Comparison of ENCODE assay signal across 1 cellular context in the genomic region with DNA sequence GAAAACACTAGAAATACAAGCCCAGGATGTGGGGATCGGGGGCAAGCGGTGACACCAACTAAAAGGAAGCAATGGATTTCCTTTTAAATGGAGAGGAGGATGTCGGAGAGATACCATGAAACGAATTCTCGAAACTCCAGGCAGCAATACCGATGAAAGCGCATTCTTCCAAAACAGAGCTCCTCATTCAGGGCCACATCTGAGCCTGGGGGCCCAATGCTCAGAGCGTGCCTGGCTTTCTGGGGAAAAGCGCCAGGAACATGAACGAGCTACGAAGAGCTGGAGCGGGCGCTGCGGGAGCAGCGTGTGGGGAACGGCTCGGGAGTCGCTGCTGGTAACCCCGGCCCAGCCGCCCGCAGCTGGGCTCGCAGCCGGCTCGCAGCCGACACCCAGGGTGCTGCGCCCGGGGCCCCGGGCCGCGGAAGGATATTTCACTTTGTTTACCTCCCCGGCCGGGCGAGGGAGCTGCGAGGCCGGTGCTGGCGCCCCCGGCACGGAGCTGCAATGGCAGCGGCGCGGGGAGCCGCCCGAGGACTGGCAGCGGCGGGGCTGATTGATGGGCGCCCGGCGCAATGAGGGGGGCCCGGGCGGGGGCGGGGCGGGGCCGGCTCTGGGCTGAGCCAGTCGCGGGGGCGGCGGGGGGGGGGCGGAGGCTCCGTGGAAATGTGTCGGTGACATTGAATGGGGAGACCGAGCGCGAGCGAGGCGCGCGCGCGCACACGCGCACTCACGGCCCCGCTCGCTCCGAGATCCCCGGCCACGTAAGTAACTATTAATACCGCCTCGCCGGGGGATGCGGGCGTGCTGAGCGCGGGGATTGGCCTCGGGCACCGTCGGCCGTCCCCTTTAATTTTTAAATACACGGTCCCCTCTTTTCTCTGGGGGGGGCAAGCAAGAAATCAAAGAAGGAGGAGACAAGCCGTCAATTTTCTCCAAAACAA.
A peak's percentile ranks its signal among the peaks of the same experiment; 100 is the strongest.
TF ChIP-seq lines count a peak whose summit lies in the region.

A gene (plus strand): TSS at position 687 of the 941 bp plus-strand sequence. CDS start 1,372 bp downstream, outside the sequence.

TF ChIP-seq in K562, 482 proteins besides CTCF, POLR2A, EP300 and RAD21 (continued from another document and continues in another):
- TF ChIP-seq, protein P1, sequence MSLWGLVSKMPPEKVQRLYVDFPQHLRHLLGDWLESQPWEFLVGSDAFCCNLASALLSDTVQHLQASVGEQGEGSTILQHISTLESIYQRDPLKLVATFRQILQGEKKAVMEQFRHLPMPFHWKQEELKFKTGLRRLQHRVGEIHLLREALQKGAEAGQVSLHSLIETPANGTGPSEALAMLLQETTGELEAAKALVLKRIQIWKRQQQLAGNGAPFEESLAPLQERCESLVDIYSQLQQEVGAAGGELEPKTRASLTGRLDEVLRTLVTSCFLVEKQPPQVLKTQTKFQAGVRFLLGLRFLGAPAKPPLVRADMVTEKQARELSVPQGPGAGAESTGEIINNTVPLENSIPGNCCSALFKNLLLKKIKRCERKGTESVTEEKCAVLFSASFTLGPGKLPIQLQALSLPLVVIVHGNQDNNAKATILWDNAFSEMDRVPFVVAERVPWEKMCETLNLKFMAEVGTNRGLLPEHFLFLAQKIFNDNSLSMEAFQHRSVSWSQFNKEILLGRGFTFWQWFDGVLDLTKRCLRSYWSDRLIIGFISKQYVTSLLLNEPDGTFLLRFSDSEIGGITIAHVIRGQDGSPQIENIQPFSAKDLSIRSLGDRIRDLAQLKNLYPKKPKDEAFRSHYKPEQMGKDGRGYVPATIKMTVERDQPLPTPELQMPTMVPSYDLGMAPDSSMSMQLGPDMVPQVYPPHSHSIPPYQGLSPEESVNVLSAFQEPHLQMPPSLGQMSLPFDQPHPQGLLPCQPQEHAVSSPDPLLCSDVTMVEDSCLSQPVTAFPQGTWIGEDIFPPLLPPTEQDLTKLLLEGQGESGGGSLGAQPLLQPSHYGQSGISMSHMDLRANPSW (CRISPR knock-in tag; IDR thresholded peaks at IDR 0.05) = no peak
- TF ChIP-seq TBP (optimal IDR thresholded peaks at IDR 0.05; ENCODE audit: low read depth, low read length) (peak; percentile 77), GTF2A2 (tag; IDR thresholded peaks at IDR 0.05) (no peak), NFXL1 (CRISPR knock-in tag; IDR thresholded peaks at IDR 0.05) (no peak), LEF1 (IDR thresholded peaks at IDR 0.05) (no peak), HDAC8 (tag; IDR thresholded peaks at IDR 0.05) (no peak), CBX2 (IDR thresholded peaks at IDR 0.05; ENCODE audit: insufficient read depth, low read length, poor library complexity, severe bottlenecking) (no peak), MEIS2 (IDR thresholded peaks at IDR 0.05; ENCODE audit: partially characterized antibody) (peak; percentile 42), FIP1L1 (IDR thresholded peaks at IDR 0.05; ENCODE audit: low read depth, low read length, poor library complexity, severe bottlenecking) (no peak), SMAD4 (CRISPR knock-in tag; conservative IDR thresholded peaks at IDR 0.05) (no peak; the same call in 1 of the 2 replicates), RBM39 (optimal IDR thresholded peaks at IDR 0.05; ENCODE audit: low read depth, low read length) (no peak), MEF2D (tag; conservative IDR thresholded peaks at IDR 0.05; ENCODE audit: low read depth) (no peak), POLR2AphosphoS5 (IDR thresholded peaks at IDR 0.05; ENCODE audit: control insufficient read depth, insufficient read depth, low read depth, low read length) (peak; percentile 67), KDM2B (CRISPR knock-in tag; IDR thresholded peaks at IDR 0.05) (0 out of 2 replicates have a peak, but pooled peaks have one; percentile 73), TBL1XR1 (IDR thresholded peaks at IDR 0.05; ENCODE audit: low read length in 2 of 2) (no peak), GTF2E2 (tag; IDR thresholded peaks at IDR 0.05) (no peak), KLF6 (CRISPR knock-in tag; IDR thresholded peaks at IDR 0.05; ENCODE audit: borderline replicate concordance) (no peak), BRD4 (IDR thresholded peaks at IDR 0.05) (no peak), ZSCAN32 (CRISPR knock-in tag; IDR thresholded peaks at IDR 0.05) (no peak), ZNF140 (CRISPR knock-in tag; IDR thresholded peaks at IDR 0.05) (no peak), SUPT5H (IDR thresholded peaks at IDR 0.05) (peak; percentile 60), CREB1 (IDR thresholded peaks at IDR 0.05) (0 out of 2 replicates have a peak, but pooled peaks have one; percentile 38), CREB1 (CRISPR knock-in tag; IDR thresholded peaks at IDR 0.05) (no peak), SNRNP70 (optimal IDR thresholded peaks at IDR 0.05; ENCODE audit: low read depth, low read length) (no peak), HSF4 (CRISPR knock-in tag; IDR thresholded peaks at IDR 0.05; ENCODE audit: borderline replicate concordance) (no peak), FOXK2 (conservative IDR thresholded peaks at IDR 0.05 in 1 of 2, IDR thresholded peaks at IDR 0.05 in 1 of 2; ENCODE audit: low read depth in 2 of 2) (0 out of 4 replicates have a peak, but pooled peaks of 1 of the 2 experiments have one; percentile 18), ZBTB1 (CRISPR knock-in tag; IDR thresholded peaks at IDR 0.05; ENCODE audit: borderline replicate concordance, low read depth) (no peak), ARID2 (IDR thresholded peaks at IDR 0.05) (no peak), BRCA1 (IDR thresholded peaks at IDR 0.05) (no peak), BRCA1 (CRISPR knock-in tag; IDR thresholded peaks at IDR 0.05) (no peak), NCOR1 (IDR thresholded peaks at IDR 0.05) (no peak), EWSR1 (IDR thresholded peaks at IDR 0.05; ENCODE audit: borderline replicate concordance, low read depth, partially characterized antibody) (no peak)
- TF ChIP-seq, protein P2, sequence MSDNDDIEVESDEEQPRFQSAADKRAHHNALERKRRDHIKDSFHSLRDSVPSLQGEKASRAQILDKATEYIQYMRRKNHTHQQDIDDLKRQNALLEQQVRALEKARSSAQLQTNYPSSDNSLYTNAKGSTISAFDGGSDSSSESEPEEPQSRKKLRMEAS (CRISPR knock-in tag; IDR thresholded peaks at IDR 0.05) = no peak; the same call in 1 of the 2 replicates
- TF ChIP-seq, protein P3, sequence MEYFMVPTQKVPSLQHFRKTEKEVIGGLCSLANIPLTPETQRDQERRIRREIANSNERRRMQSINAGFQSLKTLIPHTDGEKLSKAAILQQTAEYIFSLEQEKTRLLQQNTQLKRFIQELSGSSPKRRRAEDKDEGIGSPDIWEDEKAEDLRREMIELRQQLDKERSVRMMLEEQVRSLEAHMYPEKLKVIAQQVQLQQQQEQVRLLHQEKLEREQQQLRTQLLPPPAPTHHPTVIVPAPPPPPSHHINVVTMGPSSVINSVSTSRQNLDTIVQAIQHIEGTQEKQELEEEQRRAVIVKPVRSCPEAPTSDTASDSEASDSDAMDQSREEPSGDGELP (CRISPR knock-in tag; IDR thresholded peaks at IDR 0.05; ENCODE audit: borderline replicate concordance) = 0 out of 2 replicates have a peak, but pooled peaks have one; percentile 31
- TF ChIP-seq, protein P4, sequence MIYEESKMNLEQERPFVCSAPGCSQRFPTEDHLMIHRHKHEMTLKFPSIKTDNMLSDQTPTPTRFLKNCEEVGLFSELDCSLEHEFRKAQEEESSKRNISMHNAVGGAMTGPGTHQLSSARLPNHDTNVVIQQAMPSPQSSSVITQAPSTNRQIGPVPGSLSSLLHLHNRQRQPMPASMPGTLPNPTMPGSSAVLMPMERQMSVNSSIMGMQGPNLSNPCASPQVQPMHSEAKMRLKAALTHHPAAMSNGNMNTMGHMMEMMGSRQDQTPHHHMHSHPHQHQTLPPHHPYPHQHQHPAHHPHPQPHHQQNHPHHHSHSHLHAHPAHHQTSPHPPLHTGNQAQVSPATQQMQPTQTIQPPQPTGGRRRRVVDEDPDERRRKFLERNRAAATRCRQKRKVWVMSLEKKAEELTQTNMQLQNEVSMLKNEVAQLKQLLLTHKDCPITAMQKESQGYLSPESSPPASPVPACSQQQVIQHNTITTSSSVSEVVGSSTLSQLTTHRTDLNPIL (CRISPR knock-in tag; IDR thresholded peaks at IDR 0.05) = no peak
- TF ChIP-seq, protein P5, sequence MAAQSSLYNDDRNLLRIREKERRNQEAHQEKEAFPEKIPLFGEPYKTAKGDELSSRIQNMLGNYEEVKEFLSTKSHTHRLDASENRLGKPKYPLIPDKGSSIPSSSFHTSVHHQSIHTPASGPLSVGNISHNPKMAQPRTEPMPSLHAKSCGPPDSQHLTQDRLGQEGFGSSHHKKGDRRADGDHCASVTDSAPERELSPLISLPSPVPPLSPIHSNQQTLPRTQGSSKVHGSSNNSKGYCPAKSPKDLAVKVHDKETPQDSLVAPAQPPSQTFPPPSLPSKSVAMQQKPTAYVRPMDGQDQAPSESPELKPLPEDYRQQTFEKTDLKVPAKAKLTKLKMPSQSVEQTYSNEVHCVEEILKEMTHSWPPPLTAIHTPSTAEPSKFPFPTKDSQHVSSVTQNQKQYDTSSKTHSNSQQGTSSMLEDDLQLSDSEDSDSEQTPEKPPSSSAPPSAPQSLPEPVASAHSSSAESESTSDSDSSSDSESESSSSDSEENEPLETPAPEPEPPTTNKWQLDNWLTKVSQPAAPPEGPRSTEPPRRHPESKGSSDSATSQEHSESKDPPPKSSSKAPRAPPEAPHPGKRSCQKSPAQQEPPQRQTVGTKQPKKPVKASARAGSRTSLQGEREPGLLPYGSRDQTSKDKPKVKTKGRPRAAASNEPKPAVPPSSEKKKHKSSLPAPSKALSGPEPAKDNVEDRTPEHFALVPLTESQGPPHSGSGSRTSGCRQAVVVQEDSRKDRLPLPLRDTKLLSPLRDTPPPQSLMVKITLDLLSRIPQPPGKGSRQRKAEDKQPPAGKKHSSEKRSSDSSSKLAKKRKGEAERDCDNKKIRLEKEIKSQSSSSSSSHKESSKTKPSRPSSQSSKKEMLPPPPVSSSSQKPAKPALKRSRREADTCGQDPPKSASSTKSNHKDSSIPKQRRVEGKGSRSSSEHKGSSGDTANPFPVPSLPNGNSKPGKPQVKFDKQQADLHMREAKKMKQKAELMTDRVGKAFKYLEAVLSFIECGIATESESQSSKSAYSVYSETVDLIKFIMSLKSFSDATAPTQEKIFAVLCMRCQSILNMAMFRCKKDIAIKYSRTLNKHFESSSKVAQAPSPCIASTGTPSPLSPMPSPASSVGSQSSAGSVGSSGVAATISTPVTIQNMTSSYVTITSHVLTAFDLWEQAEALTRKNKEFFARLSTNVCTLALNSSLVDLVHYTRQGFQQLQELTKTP (IDR thresholded peaks at IDR 0.05; ENCODE audit: low read depth in 1 of 2, partially characterized antibody in 2 of 2) = no peak
- TF ChIP-seq, protein P6, sequence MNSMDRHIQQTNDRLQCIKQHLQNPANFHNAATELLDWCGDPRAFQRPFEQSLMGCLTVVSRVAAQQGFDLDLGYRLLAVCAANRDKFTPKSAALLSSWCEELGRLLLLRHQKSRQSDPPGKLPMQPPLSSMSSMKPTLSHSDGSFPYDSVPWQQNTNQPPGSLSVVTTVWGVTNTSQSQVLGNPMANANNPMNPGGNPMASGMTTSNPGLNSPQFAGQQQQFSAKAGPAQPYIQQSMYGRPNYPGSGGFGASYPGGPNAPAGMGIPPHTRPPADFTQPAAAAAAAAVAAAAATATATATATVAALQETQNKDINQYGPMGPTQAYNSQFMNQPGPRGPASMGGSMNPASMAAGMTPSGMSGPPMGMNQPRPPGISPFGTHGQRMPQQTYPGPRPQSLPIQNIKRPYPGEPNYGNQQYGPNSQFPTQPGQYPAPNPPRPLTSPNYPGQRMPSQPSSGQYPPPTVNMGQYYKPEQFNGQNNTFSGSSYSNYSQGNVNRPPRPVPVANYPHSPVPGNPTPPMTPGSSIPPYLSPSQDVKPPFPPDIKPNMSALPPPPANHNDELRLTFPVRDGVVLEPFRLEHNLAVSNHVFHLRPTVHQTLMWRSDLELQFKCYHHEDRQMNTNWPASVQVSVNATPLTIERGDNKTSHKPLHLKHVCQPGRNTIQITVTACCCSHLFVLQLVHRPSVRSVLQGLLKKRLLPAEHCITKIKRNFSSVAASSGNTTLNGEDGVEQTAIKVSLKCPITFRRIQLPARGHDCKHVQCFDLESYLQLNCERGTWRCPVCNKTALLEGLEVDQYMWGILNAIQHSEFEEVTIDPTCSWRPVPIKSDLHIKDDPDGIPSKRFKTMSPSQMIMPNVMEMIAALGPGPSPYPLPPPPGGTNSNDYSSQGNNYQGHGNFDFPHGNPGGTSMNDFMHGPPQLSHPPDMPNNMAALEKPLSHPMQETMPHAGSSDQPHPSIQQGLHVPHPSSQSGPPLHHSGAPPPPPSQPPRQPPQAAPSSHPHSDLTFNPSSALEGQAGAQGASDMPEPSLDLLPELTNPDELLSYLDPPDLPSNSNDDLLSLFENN (IDR thresholded peaks at IDR 0.05; ENCODE audit: low read depth in 2 of 2, low read length in 2 of 2) = 0 out of 4 replicates have a peak, but pooled peaks of 1 of the 2 experiments have one; percentile 23
- TF ChIP-seq, protein P7, sequence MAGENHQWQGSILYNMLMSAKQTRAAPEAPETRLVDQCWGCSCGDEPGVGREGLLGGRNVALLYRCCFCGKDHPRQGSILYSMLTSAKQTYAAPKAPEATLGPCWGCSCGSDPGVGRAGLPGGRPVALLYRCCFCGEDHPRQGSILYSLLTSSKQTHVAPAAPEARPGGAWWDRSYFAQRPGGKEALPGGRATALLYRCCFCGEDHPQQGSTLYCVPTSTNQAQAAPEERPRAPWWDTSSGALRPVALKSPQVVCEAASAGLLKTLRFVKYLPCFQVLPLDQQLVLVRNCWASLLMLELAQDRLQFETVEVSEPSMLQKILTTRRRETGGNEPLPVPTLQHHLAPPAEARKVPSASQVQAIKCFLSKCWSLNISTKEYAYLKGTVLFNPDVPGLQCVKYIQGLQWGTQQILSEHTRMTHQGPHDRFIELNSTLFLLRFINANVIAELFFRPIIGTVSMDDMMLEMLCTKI (IDR thresholded peaks at IDR 0.05; ENCODE audit: partially characterized antibody) = no peak
- TF ChIP-seq, protein P8, sequence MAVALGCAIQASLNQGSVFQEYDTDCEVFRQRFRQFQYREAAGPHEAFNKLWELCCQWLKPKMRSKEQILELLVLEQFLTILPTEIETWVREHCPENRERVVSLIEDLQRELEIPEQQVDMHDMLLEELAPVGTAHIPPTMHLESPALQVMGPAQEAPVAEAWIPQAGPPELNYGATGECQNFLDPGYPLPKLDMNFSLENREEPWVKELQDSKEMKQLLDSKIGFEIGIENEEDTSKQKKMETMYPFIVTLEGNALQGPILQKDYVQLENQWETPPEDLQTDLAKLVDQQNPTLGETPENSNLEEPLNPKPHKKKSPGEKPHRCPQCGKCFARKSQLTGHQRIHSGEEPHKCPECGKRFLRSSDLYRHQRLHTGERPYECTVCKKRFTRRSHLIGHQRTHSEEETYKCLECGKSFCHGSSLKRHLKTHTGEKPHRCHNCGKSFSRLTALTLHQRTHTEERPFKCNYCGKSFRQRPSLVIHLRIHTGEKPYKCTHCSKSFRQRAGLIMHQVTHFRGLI (CRISPR knock-in tag; IDR thresholded peaks at IDR 0.05) = no peak
- TF ChIP-seq, protein P9, sequence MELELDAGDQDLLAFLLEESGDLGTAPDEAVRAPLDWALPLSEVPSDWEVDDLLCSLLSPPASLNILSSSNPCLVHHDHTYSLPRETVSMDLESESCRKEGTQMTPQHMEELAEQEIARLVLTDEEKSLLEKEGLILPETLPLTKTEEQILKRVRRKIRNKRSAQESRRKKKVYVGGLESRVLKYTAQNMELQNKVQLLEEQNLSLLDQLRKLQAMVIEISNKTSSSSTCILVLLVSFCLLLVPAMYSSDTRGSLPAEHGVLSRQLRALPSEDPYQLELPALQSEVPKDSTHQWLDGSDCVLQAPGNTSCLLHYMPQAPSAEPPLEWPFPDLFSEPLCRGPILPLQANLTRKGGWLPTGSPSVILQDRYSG (tag; conservative IDR thresholded peaks at IDR 0.05; ENCODE audit: low read depth) = no peak
